ENCODE assay signal across 1 cellular context in the genomic region with DNA sequence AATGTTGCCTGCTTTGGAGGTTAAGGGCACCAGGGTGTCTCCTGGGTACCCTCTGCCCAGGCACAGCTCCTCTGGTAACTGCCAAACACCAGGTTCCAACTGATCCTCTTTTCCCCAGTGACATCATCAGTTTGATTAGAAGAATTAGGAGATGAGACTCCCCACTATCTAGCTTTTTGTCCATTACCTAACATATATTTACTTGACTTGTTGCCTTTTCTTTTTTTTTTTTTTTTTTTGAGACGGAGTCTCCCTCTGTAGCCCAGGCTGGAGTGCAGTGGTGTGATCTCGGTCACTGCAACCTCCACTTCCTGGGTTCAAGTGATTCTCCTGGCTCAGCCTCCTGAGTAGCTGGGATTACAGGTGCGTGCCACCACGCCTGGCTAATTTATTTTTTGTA. TPM values are rescaled to one million over a fixed set of nuclear protein-coding genes. Genes with fewer than 3 reads are reported as not detected.
"Had no signal": no experiment of that assay in that cellular context is flagged by ENCODE, and none has a peak within 500 bp of the region (broad histone marks: within the 10 kb centered on the region; RNA-seq: fewer than 3 reads in every experiment).

Gene FAM186B (minus strand): TSS at position 101 of the 400 bp plus-strand sequence. CDS start 162 bp downstream, outside the sequence.

RNA-seq across cellular contexts. Expression of gene FAM186B, which starts in this region (rescaled TPM):
- total RNA-seq: activated CD4-positive, alpha-beta memory T cell treated with anti-CD3 and anti-CD28 coated beads, Interleukin-2, amount 10 ng/mL, durations not matched to agents 7 days and 5 days had no signal
